In the genomic region with DNA sequence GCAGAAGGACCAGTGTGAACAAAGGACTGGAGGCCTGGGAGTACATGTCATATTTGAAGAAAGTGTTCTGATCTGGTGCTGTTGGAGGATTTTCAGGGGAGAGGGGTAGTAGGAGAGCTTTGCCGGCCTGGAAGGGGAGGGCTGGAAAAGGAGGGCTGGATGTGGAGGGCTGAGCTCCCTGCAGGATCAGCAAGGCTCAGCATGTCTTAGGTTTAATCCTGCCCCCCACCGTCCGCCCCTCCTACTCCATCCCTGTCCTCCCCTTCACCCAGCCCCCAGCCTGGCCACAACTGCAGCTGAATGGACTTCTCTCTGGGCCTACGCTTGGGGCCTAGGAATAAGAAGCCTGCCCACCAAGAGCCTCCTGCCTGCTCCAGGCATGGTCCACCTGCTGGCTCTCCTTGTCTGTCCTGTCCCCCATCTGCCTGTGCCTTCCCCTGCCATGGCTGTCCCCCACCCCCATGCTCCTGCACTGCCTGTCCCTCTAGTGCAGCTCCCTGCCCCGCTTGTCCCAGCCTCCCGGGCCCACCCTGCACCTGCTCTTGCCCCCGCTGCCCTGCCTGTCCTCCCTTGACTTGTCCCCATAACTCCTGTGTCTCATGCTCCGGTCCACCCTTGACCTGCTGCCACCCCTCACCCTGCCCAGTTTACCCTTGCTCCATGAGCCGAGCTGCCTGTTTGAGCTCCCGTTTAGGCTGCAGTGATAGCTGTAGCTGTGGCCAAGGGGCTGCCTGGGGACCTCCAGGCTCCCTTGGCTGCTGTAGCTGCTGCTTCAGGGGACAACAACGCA, we compare ENCODE assay signal across 26 cellular contexts. TPM values are rescaled to one million over a fixed set of nuclear protein-coding genes. Genes with fewer than 3 reads are reported as not detected.
DNase-seq lines count a peak whose midpoint lies in the region; ATAC-seq lines count a peak whose summit lies in the region.
"Had no signal": no experiment of that assay in that cellular context is flagged by ENCODE, and none has a peak within 500 bp of the region (broad histone marks: within the 10 kb centered on the region; RNA-seq: fewer than 3 reads in every experiment).

No MANE protein-coding gene starts in this region.

- no peaks in the 10 kb centered on the region for H3K79me1 ChIP-seq in mesenchymal stem cell (replicated peaks; ENCODE audit: low read length, poor library complexity, severe bottlenecking)

- WGBS in mesenchymal stem cell = 70% methylated on average over 10 of the region's 11 CpGs

- POLR2A ChIA-PET in activated CD4-positive, alpha-beta T cell treated with anti-CD3 and anti-CD28 coated beads, Interleukin-2, amount 10 ng/mL, durations not matched to agents 7 days and 5 days (lab: Charles Lee) = no interaction called here

- peaks cover 26% of the 10 kb centered on the region for H3K27me3 Mint-ChIP-seq in activated CD4-positive, alpha-beta T cell treated with anti-CD3 and anti-CD28 coated beads, Interleukin-2, amount 10 ng/mL, durations not matched to agents 24 days and 14 days
- H3K27me3 Mint-ChIP-seq in activated CD4-positive, alpha-beta T cell treated with anti-CD3 and anti-CD28 coated beads, Interleukin-2, amount 10 ng/mL, durations not matched to agents 7 days and 5 days = peaks cover 14% of the 10 kb centered on the region
- H3K27me3 Mint-ChIP-seq in activated T-helper 17 cell treated with anti-CD3 and anti-CD28 coated beads, Interleukin-2, amount 50 U/mL, for 72 hours = no peaks in the 10 kb centered on the region
- peaks cover 12% of the 10 kb centered on the region for H3K27me3 Mint-ChIP-seq in stimulated activated naive CD8-positive, alpha-beta T cell treated with anti-CD3 and anti-CD28 coated beads, Interleukin-15, amount 100 ng/mL, for 72 hours
- H3K27me3 Mint-ChIP-seq: activated CD8-positive, alpha-beta T cell treated with anti-CD3 and anti-CD28 coated beads for 36 hours had no signal

- no peaks in the 10 kb centered on the region for H3K9me3 Mint-ChIP-seq in activated CD4-positive, alpha-beta T cell treated with anti-CD3 and anti-CD28 coated beads, Interleukin-2, amount 10 ng/mL, durations not matched to agents 24 days and 14 days
- no peaks in the 10 kb centered on the region for H3K9me3 Mint-ChIP-seq in activated CD4-positive, alpha-beta T cell treated with anti-CD3 and anti-CD28 coated beads, Interleukin-2, amount 10 ng/mL, durations not matched to agents 7 days and 5 days
- no peaks in the 10 kb centered on the region for H3K9me3 Mint-ChIP-seq in activated T-helper 17 cell treated with anti-CD3 and anti-CD28 coated beads, Interleukin-2, amount 50 U/mL, for 72 hours
- H3K9me3 Mint-ChIP-seq in stimulated activated naive CD8-positive, alpha-beta T cell treated with anti-CD3 and anti-CD28 coated beads, Interleukin-15, amount 100 ng/mL, for 72 hours = no peaks in the 10 kb centered on the region
- H3K9me3 Mint-ChIP-seq: activated CD8-positive, alpha-beta T cell treated with anti-CD3 and anti-CD28 coated beads for 36 hours; activated naive CD4-positive, alpha-beta T cell treated with anti-CD3 and anti-CD28 coated beads, Interleukin-2, amount 50 U/mL, for 72 hours; activated T-cell treated with anti-CD3 and anti-CD28 coated beads, Interleukin-2, amount 50 U/mL, for 72 hours; memory B cell; natural killer cell treated with Interleukin-12 subunit alpha and Interleukin-12 subunit beta and Interleukin-15 and Interleukin-18, amount 100 ng/mL, for 72 hours had no signal

- no peak overlapping the region for H3K4me3 Mint-ChIP-seq in activated CD4-positive, alpha-beta T cell treated with anti-CD3 and anti-CD28 coated beads, Interleukin-2, amount 10 ng/mL, durations not matched to agents 24 days and 14 days
- no peak overlapping the region for H3K4me3 Mint-ChIP-seq in activated CD4-positive, alpha-beta T cell treated with anti-CD3 and anti-CD28 coated beads, Interleukin-2, amount 10 ng/mL, durations not matched to agents 7 days and 5 days
- H3K4me3 Mint-ChIP-seq in activated T-helper 17 cell treated with anti-CD3 and anti-CD28 coated beads, Interleukin-2, amount 50 U/mL, for 72 hours = no peak overlapping the region
- H3K4me3 Mint-ChIP-seq in stimulated activated naive CD8-positive, alpha-beta T cell treated with anti-CD3 and anti-CD28 coated beads, Interleukin-15, amount 100 ng/mL, for 72 hours = no peak overlapping the region
- H3K4me3 Mint-ChIP-seq: activated CD8-positive, alpha-beta T cell treated with anti-CD3 and anti-CD28 coated beads for 36 hours; activated T-cell treated with anti-CD3 and anti-CD28 coated beads, Interleukin-2, amount 50 U/mL, for 72 hours; memory B cell; natural killer cell treated with Interleukin-12 subunit alpha and Interleukin-12 subunit beta and Interleukin-15 and Interleukin-18, amount 100 ng/mL, for 72 hours had no signal

- H3K4ac ChIP-seq in mesenchymal stem cell (ENCODE audit: low read depth in 1 of 2, low read length in 2 of 2) = no peak overlapping the region

- H3K4me3 ChIP-seq in mesenchymal stem cell (ENCODE audit: insufficient read depth in 1 of 2, low read depth in 1 of 2, low read length in 2 of 2) = no peak overlapping the region
- H3K4me3 ChIP-seq: BLaER1, body of pancreas, colonic mucosa, PC-9, tibial artery had no signal

- no peak overlapping the region for H3K18ac ChIP-seq in mesenchymal stem cell (ENCODE audit: low read depth in 1 of 2, low read length in 2 of 2)

- DNase-seq in activated CD4-positive, alpha-beta T cell treated with anti-CD3 and anti-CD28 coated beads, Interleukin-2, amount 10 ng/mL, durations not matched to agents 24 days and 14 days = peak; percentile 52
- DNase-seq in activated CD4-positive, alpha-beta T cell treated with anti-CD3 and anti-CD28 coated beads, Interleukin-2, amount 10 ng/mL, durations not matched to agents 7 days and 5 days = no peak
- DNase-seq in mesenchymal stem cell (no peak), GM19240 (ENCODE audit: insufficient read length, low spot score) (no peak), A172 (ENCODE audit: low spot score) (no peak)
- DNase-seq in stimulated activated naive CD8-positive, alpha-beta T cell treated with anti-CD3 and anti-CD28 coated beads, Interleukin-15, amount 100 ng/mL, for 72 hours = no peak
- DNase-seq: activated CD8-positive, alpha-beta T cell treated with anti-CD3 and anti-CD28 coated beads for 36 hours; activated T-cell treated with anti-CD3 and anti-CD28 coated beads, Interleukin-2, amount 50 U/mL, for 72 hours; body of pancreas; colonic mucosa; kidney; MM.1S; NCI-H1694 treated with DMSO at 0.1 percent for 48 hours; NCI-H748 treated with DMSO at 0.1 percent for 48 hours; PC-9; T-helper 2 cell; tibial artery had no signal

- H3K23ac ChIP-seq in mesenchymal stem cell (ENCODE audit: low read length in 2 of 2) = no peak overlapping the region

- H2BK5ac ChIP-seq in mesenchymal stem cell (ENCODE audit: low read depth, low read length, poor library complexity, severe bottlenecking) = no peak overlapping the region

- no peaks in the 10 kb centered on the region for H3K9me3 ChIP-seq in mesenchymal stem cell (ENCODE audit: control insufficient read depth, low read length)
- H3K9me3 ChIP-seq: BLaER1, body of pancreas, colonic mucosa, tibial artery had no signal

- intact Hi-C loops in activated CD4-positive, alpha-beta T cell treated with anti-CD3 and anti-CD28 coated beads, Interleukin-2, amount 10 ng/mL, durations not matched to agents 24 days and 14 days (cut with micrococcal nuclease) = no loop called here

- H3K9ac ChIP-seq in mesenchymal stem cell (ENCODE audit: low read length) = no peak overlapping the region
- H3K9ac ChIP-seq: BLaER1 had no signal

- H3K27ac ChIP-seq in mesenchymal stem cell (ENCODE audit: low read length, poor library complexity, severe bottlenecking) = no peak overlapping the region
- H3K27ac ChIP-seq: 22Rv1, BLaER1, body of pancreas, colonic mucosa, PC-9, tibial artery, VCaP had no signal

- H2AFZ ChIP-seq in mesenchymal stem cell (ENCODE audit: low read depth, low read length) = no peak overlapping the region
- H2AFZ ChIP-seq: PC-9 had no signal

- peak overlapping the region; percentile 39 for H4K91ac ChIP-seq in mesenchymal stem cell (ENCODE audit: low read length)

- ATAC-seq in activated T-helper 17 cell treated with anti-CD3 and anti-CD28 coated beads, Interleukin-2, amount 50 U/mL, for 72 hours (replicated peaks) = no peak
- ATAC-seq in stimulated activated naive CD8-positive, alpha-beta T cell treated with anti-CD3 and anti-CD28 coated beads, Interleukin-15, amount 100 ng/mL, for 72 hours = peak; percentile 26
- ATAC-seq in HG02763 (IDR thresholded peaks at IDR 0.05; ENCODE audit: unreplicated experiment) = no peak
- ATAC-seq: activated CD8-positive, alpha-beta T cell treated with anti-CD3 and anti-CD28 coated beads for 36 hours; activated naive CD4-positive, alpha-beta T cell treated with anti-CD3 and anti-CD28 coated beads, Interleukin-2, amount 50 U/mL, for 72 hours; activated T-cell treated with anti-CD3 and anti-CD28 coated beads, Interleukin-2, amount 50 U/mL, for 72 hours; body of pancreas had no signal

- H3K36me3 ChIP-seq in mesenchymal stem cell (ENCODE audit: control insufficient read depth in 1 of 2, insufficient read depth in 2 of 2, low read depth in 1 of 2, low read length in 2 of 2) = no peaks in the 10 kb centered on the region
- H3K36me3 ChIP-seq: BLaER1, colonic mucosa, tibial artery had no signal

- H4K8ac ChIP-seq in mesenchymal stem cell (ENCODE audit: low read length) = no peak overlapping the region

- H3K14ac ChIP-seq in mesenchymal stem cell (ENCODE audit: low read length in 2 of 2) = no peak overlapping the region

- H2AK5ac ChIP-seq in mesenchymal stem cell (ENCODE audit: low read length, severe bottlenecking) = no peak overlapping the region

- no peak overlapping the region for H2BK120ac ChIP-seq in mesenchymal stem cell (ENCODE audit: low read depth, low read length)

- H3K36me3 Mint-ChIP-seq in activated CD4-positive, alpha-beta T cell treated with anti-CD3 and anti-CD28 coated beads, Interleukin-2, amount 10 ng/mL, durations not matched to agents 24 days and 14 days (ENCODE audit: low read depth) = no peaks in the 10 kb centered on the region
- no peaks in the 10 kb centered on the region for H3K36me3 Mint-ChIP-seq in activated CD4-positive, alpha-beta T cell treated with anti-CD3 and anti-CD28 coated beads, Interleukin-2, amount 10 ng/mL, durations not matched to agents 7 days and 5 days (ENCODE audit: low read depth)
- H3K36me3 Mint-ChIP-seq in activated T-helper 17 cell treated with anti-CD3 and anti-CD28 coated beads, Interleukin-2, amount 50 U/mL, for 72 hours (ENCODE audit: low read depth) = no peaks in the 10 kb centered on the region
- H3K36me3 Mint-ChIP-seq: activated naive CD4-positive, alpha-beta T cell treated with anti-CD3 and anti-CD28 coated beads, Interleukin-2, amount 50 U/mL, for 72 hours; memory B cell; natural killer cell treated with Interleukin-12 subunit alpha and Interleukin-12 subunit beta and Interleukin-15 and Interleukin-18, amount 100 ng/mL, for 72 hours had no signal

- no peak overlapping the region for H2BK12ac ChIP-seq in mesenchymal stem cell (ENCODE audit: low read length in 2 of 2)

- CTCF ChIA-PET in activated CD4-positive, alpha-beta T cell treated with anti-CD3 and anti-CD28 coated beads, Interleukin-2, amount 10 ng/mL, durations not matched to agents 7 days and 5 days (lab: Charles Lee) = interaction anchor here (0.5 to 1.9 kb wide), 6 partner anchors 15 to 183 kb away, joined by 3 to 6 read pairs (median 4); no protein-coding TSS in a partner anchor

- H2BK15ac ChIP-seq in mesenchymal stem cell (ENCODE audit: low read depth, poor library complexity, severe bottlenecking) = no peak overlapping the region

- peaks cover 32 to 37% of the 10 kb centered on the region in 2 experiments for H3K27me3 ChIP-seq in mesenchymal stem cell (ENCODE audit: control insufficient read depth in 1 of 2, insufficient read depth in 1 of 2, low read length in 2 of 2)
- H3K27me3 ChIP-seq: BLaER1, colonic mucosa had no signal

- no peak overlapping the region for H3K4me2 ChIP-seq in mesenchymal stem cell (ENCODE audit: low read length, poor library complexity, severe bottlenecking)
- H3K4me2 ChIP-seq: BLaER1, PC-9 had no signal

- H3K4me1 ChIP-seq in mesenchymal stem cell (ENCODE audit: control insufficient read depth, insufficient read depth, low read depth, low read length) = no peaks in the 10 kb centered on the region
- H3K4me1 ChIP-seq: body of pancreas, colonic mucosa, tibial artery had no signal

- no peak overlapping the region for H3K27ac Mint-ChIP-seq in activated CD4-positive, alpha-beta T cell treated with anti-CD3 and anti-CD28 coated beads, Interleukin-2, amount 10 ng/mL, durations not matched to agents 24 days and 14 days
- no peak overlapping the region for H3K27ac Mint-ChIP-seq in activated CD4-positive, alpha-beta T cell treated with anti-CD3 and anti-CD28 coated beads, Interleukin-2, amount 10 ng/mL, durations not matched to agents 7 days and 5 days
- peak overlapping the region; percentile 21 for H3K27ac Mint-ChIP-seq in activated T-helper 17 cell treated with anti-CD3 and anti-CD28 coated beads, Interleukin-2, amount 50 U/mL, for 72 hours
- no peak overlapping the region for H3K27ac Mint-ChIP-seq in stimulated activated naive CD8-positive, alpha-beta T cell treated with anti-CD3 and anti-CD28 coated beads, Interleukin-15, amount 100 ng/mL, for 72 hours
- H3K27ac Mint-ChIP-seq: activated CD8-positive, alpha-beta T cell treated with anti-CD3 and anti-CD28 coated beads for 36 hours; activated naive CD4-positive, alpha-beta T cell treated with anti-CD3 and anti-CD28 coated beads, Interleukin-2, amount 50 U/mL, for 72 hours; activated T-cell treated with anti-CD3 and anti-CD28 coated beads, Interleukin-2, amount 50 U/mL, for 72 hours had no signal

- peaks cover 12% of the 10 kb centered on the region for H3K4me1 Mint-ChIP-seq in activated CD4-positive, alpha-beta T cell treated with anti-CD3 and anti-CD28 coated beads, Interleukin-2, amount 10 ng/mL, durations not matched to agents 24 days and 14 days
- H3K4me1 Mint-ChIP-seq in activated CD4-positive, alpha-beta T cell treated with anti-CD3 and anti-CD28 coated beads, Interleukin-2, amount 10 ng/mL, durations not matched to agents 7 days and 5 days = peaks cover 13% of the 10 kb centered on the region
- peaks cover 29% of the 10 kb centered on the region for H3K4me1 Mint-ChIP-seq in activated T-helper 17 cell treated with anti-CD3 and anti-CD28 coated beads, Interleukin-2, amount 50 U/mL, for 72 hours
- peaks cover 12% of the 10 kb centered on the region for H3K4me1 Mint-ChIP-seq in stimulated activated naive CD8-positive, alpha-beta T cell treated with anti-CD3 and anti-CD28 coated beads, Interleukin-15, amount 100 ng/mL, for 72 hours

RNA-seq across cellular contexts. Expression of gene RARG, which starts 9.8 kb away (rescaled TPM):
- total RNA-seq in activated CD4-positive, alpha-beta T cell treated with anti-CD3 and anti-CD28 coated beads, Interleukin-2, amount 10 ng/mL, durations not matched to agents 24 days and 14 days = 57.2 and 58.5 TPM in 2 replicates
- total RNA-seq in activated CD4-positive, alpha-beta T cell treated with anti-CD3 and anti-CD28 coated beads, Interleukin-2, amount 10 ng/mL, durations not matched to agents 7 days and 5 days = 10 to 100 TPM; 58.3 to 59.7 TPM
- total RNA-seq in activated T-helper 17 cell treated with anti-CD3 and anti-CD28 coated beads, Interleukin-2, amount 50 U/mL, for 72 hours = 10 to 100 TPM; 28.5 to 58.3 TPM
- 20.0 TPM for polyA plus RNA-seq in mesenchymal stem cell (2013, experiment 1 of 2)
- polyA plus RNA-seq in mesenchymal stem cell (2013, experiment 2 of 2) = 20.3 TPM
- total RNA-seq in A172 (2014; rRNA removed; shearing (Covaris generic)) = 19.2 and 25.0 TPM in 2 replicates

RNA-seq across cellular contexts. Expression of gene ESPL1, which starts 26.3 kb away (rescaled TPM):
- total RNA-seq in activated CD4-positive, alpha-beta T cell treated with anti-CD3 and anti-CD28 coated beads, Interleukin-2, amount 10 ng/mL, durations not matched to agents 24 days and 14 days = 71.8 and 76.7 TPM in 2 replicates
- total RNA-seq in activated CD4-positive, alpha-beta T cell treated with anti-CD3 and anti-CD28 coated beads, Interleukin-2, amount 10 ng/mL, durations not matched to agents 7 days and 5 days = 100 to 1,000 TPM; 107 to 125 TPM
- 10 to 100 TPM; 80.1 to 92.1 TPM for total RNA-seq in activated T-helper 17 cell treated with anti-CD3 and anti-CD28 coated beads, Interleukin-2, amount 50 U/mL, for 72 hours
- polyA plus RNA-seq in mesenchymal stem cell (2013, experiment 1 of 2) = 1.2 TPM
- polyA plus RNA-seq in mesenchymal stem cell (2013, experiment 2 of 2) = 1.2 TPM
- total RNA-seq in A172 (2014; rRNA removed; shearing (Covaris generic)) = 19.1 and 29.4 TPM in 2 replicates
- total RNA-seq: body of pancreas had no signal

RNA-seq across cellular contexts. Expression of gene ITGB7, which starts 34.8 kb away (rescaled TPM):
- 226 and 239 TPM in 2 replicates for total RNA-seq in activated CD4-positive, alpha-beta T cell treated with anti-CD3 and anti-CD28 coated beads, Interleukin-2, amount 10 ng/mL, durations not matched to agents 24 days and 14 days
- 100 to 1,000 TPM; 621 to 702 TPM for total RNA-seq in activated CD4-positive, alpha-beta T cell treated with anti-CD3 and anti-CD28 coated beads, Interleukin-2, amount 10 ng/mL, durations not matched to agents 7 days and 5 days
- 100 to 1,000 TPM; 183 to 187 TPM for total RNA-seq in activated T-helper 17 cell treated with anti-CD3 and anti-CD28 coated beads, Interleukin-2, amount 50 U/mL, for 72 hours
- 0.19 TPM for polyA plus RNA-seq in mesenchymal stem cell (2013, experiment 1 of 2)
- polyA plus RNA-seq in mesenchymal stem cell (2013, experiment 2 of 2) = 0.10 TPM
- total RNA-seq in A172 (2014; rRNA removed; shearing (Covaris generic)) = 0.09 and 2.1 TPM in 2 replicates
- total RNA-seq: fibroblast of villous mesenchyme had no signal

RNA-seq across cellular contexts. Expression of gene PFDN5, which starts 53.5 kb away (rescaled TPM):
- total RNA-seq in activated CD4-positive, alpha-beta T cell treated with anti-CD3 and anti-CD28 coated beads, Interleukin-2, amount 10 ng/mL, durations not matched to agents 24 days and 14 days = 319 and 342 TPM in 2 replicates
- total RNA-seq in activated CD4-positive, alpha-beta T cell treated with anti-CD3 and anti-CD28 coated beads, Interleukin-2, amount 10 ng/mL, durations not matched to agents 7 days and 5 days = 100 to 1,000 TPM; 305 to 335 TPM
- 100 to 1,000 TPM; 250 to 347 TPM for total RNA-seq in activated T-helper 17 cell treated with anti-CD3 and anti-CD28 coated beads, Interleukin-2, amount 50 U/mL, for 72 hours
- polyA plus RNA-seq in mesenchymal stem cell (2013, experiment 1 of 2) = 447 TPM
- 458 TPM for polyA plus RNA-seq in mesenchymal stem cell (2013, experiment 2 of 2)
- 407 and 456 TPM in 2 replicates for total RNA-seq in A172 (2014; rRNA removed; shearing (Covaris generic))

RNA-seq across cellular contexts. Expression of gene MYG1, which starts 57.7 kb away (rescaled TPM):
- total RNA-seq in activated CD4-positive, alpha-beta T cell treated with anti-CD3 and anti-CD28 coated beads, Interleukin-2, amount 10 ng/mL, durations not matched to agents 24 days and 14 days = 104 and 108 TPM in 2 replicates
- total RNA-seq in activated CD4-positive, alpha-beta T cell treated with anti-CD3 and anti-CD28 coated beads, Interleukin-2, amount 10 ng/mL, durations not matched to agents 7 days and 5 days = 10 to 100 TPM; 47.9 to 56.4 TPM
- total RNA-seq in activated T-helper 17 cell treated with anti-CD3 and anti-CD28 coated beads, Interleukin-2, amount 50 U/mL, for 72 hours = 10 to 100 TPM; 48.7 to 76.5 TPM
- polyA plus RNA-seq in mesenchymal stem cell (2013, experiment 1 of 2) = 78.3 TPM
- 77.9 TPM for polyA plus RNA-seq in mesenchymal stem cell (2013, experiment 2 of 2)
- total RNA-seq in A172 (2014; rRNA removed; shearing (Covaris generic)) = 65.1 and 74.0 TPM in 2 replicates

Comparison
In these comparisons a context has a peak if more than half of its experiments do, and no peak if none do; other contexts are left out.
1. RNA of gene ITGB7, which starts 34.8 kb away (total RNA-seq): 621 to 702 TPM in activated CD4-positive, alpha-beta T cell treated with anti-CD3 and anti-CD28 coated beads, Interleukin-2, amount 10 ng/mL, durations not matched to agents 7 days and 5 days, 226 to 239 TPM in activated CD4-positive, alpha-beta T cell treated with anti-CD3 and anti-CD28 coated beads, Interleukin-2, amount 10 ng/mL, durations not matched to agents 24 days and 14 days and 183 to 187 TPM in activated T-helper 17 cell treated with anti-CD3 and anti-CD28 coated beads, Interleukin-2, amount 50 U/mL, for 72 hours; 0.09 to 2.1 TPM in A172; every median in the first group is over 10 times any median in the second.